Comparison of ENCODE assay signal across 8 cellular contexts in genomic region chr2:218671654-218672566, GRCh38. TPM values are rescaled to one million over a fixed set of nuclear protein-coding genes. Genes with fewer than 3 reads are reported as not detected.
DNase-seq lines count a peak whose midpoint lies in the region; ATAC-seq and TF ChIP-seq lines count a peak whose summit lies in the region.

RNF25 (minus strand) TSS chr2:218672002; CDS start chr2:218671970, 32 bp downstream.
STK36 (plus strand) TSS chr2:218672086; CDS start chr2:218672830, 744 bp downstream.

- no peaks in the 10 kb centered on the region for H3K27me3 ChIP-seq in kidney epithelial cell (ENCODE audit: control insufficient read depth, insufficient read depth, low read length)

- H3K36me3 ChIP-seq in kidney epithelial cell (ENCODE audit: control insufficient read depth, insufficient read depth, low read length) = no peaks in the 10 kb centered on the region

- peak within 1 kb of the TSS; percentile 92 for H3K4me3 ChIP-seq in kidney epithelial cell (ENCODE audit: low read depth, low read length)

- ATAC-seq in GM19043 (IDR thresholded peaks at IDR 0.05; ENCODE audit: low read depth, unreplicated experiment) = peak; percentile 97
- peak; percentile 98 for ATAC-seq in HG03354 (IDR thresholded peaks at IDR 0.05; ENCODE audit: poor library complexity, severe bottlenecking, unreplicated experiment)

- peak; percentile 77 to 82 for DNase-seq in AML-193 (lab: John Stamatoyannopoulos, UW)
- DNase-seq in NCI-H510A (lab: John Stamatoyannopoulos, UW) = peak; percentile 89
- DNase-seq in activated CD4-positive, alpha-beta T cell treated with anti-CD3 and anti-CD28 coated beads for 24 hours (ENCODE audit: low read depth in 2 of 2) = peak; percentile 70 to 72
- DNase-seq in cerebellum (ENCODE audit: low spot score) = peak; percentile 95
- DNase-seq in kidney epithelial cell (ENCODE audit: low read depth) = peak; percentile 67
- peak; percentile 76 for DNase-seq in stimulated activated CD4-positive, alpha-beta T cell treated with anti-CD3 and anti-CD28 coated beads, Interleukin-15, amount 100 ng/mL, for 48 hours (ENCODE audit: low read depth in 2 of 2)

- TF ChIP-seq CTCF in kidney epithelial cell (IDR thresholded peaks at IDR 0.05; ENCODE audit: insufficient read depth, low read length, poor library complexity, severe bottlenecking) = no peak

RNA-seq across cellular contexts. Expression of gene RNF25, which starts in this region (rescaled TPM):
- 14.9 TPM for total RNA-seq in cerebellum
- 27.3 and 31.6 TPM in 2 replicates for total RNA-seq in kidney epithelial cell

RNA-seq across cellular contexts. Expression of gene STK36, which starts in this region (rescaled TPM):
- 52.3 TPM for total RNA-seq in cerebellum
- total RNA-seq in kidney epithelial cell = 30.0 and 49.3 TPM in 2 replicates

Comparison
In these comparisons a context has a peak if more than half of its experiments do, and no peak if none do; other contexts are left out.
1. Peak in every context shown above with its lines: DNase-seq, ATAC-seq and H3K4me3 ChIP-seq.